22 cellular contexts compared by ENCODE assay signal in genomic region chr16:12160815-12161550, GRCh38.
A peak's percentile ranks its signal among the peaks of the same experiment; 100 is the strongest.
DNase-seq lines count a peak whose midpoint lies in the region; ATAC-seq and TF ChIP-seq lines count a peak whose summit lies in the region.
"Had no signal": no experiment of that assay in that cellular context is flagged by ENCODE, and none has a peak within 500 bp of the region (broad histone marks: within the 10 kb centered on the region; RNA-seq: fewer than 3 reads in every experiment).

No MANE protein-coding gene starts in this region.

- CTCF ChIA-PET in activated naive CD4-positive, alpha-beta T cell treated with anti-CD3 and anti-CD28 coated beads, Interleukin-2, amount 10 ng/mL, durations not matched to agents 7 days and 5 days (lab: Charles Lee), result no interaction called here

- no peaks in the 10 kb centered on the region for H3K36me3 Mint-ChIP-seq in activated naive CD4-positive, alpha-beta T cell treated with anti-CD3 and anti-CD28 coated beads, Interleukin-2, amount 10 ng/mL, durations not matched to agents 7 days and 5 days
- H3K36me3 Mint-ChIP-seq: neural progenitor cell had no signal

- peak overlapping the region; percentile 37 for H3K27ac Mint-ChIP-seq in activated naive CD4-positive, alpha-beta T cell treated with anti-CD3 and anti-CD28 coated beads, Interleukin-2, amount 10 ng/mL, durations not matched to agents 7 days and 5 days
- H3K27ac Mint-ChIP-seq: activated CD8-positive, alpha-beta T cell treated with anti-CD3 and anti-CD28 coated beads for 36 hours; CD14-positive monocyte; neural progenitor cell had no signal

- H3K4me3 ChIP-seq in spleen, result no peak overlapping the region
- no peak overlapping the region for H3K4me3 ChIP-seq in HAP-1
- H3K4me3 ChIP-seq: A549, neural progenitor cell had no signal

- no peaks in the 10 kb centered on the region for H3K9me3 ChIP-seq in spleen
- H3K9me3 ChIP-seq in HAP-1, result no peaks in the 10 kb centered on the region
- H3K9me3 ChIP-seq: A549 had no signal

- intact Hi-C loops in spleen (cut with DNase I; ENCODE audit: low total_unique reads), result no loop called here

- in situ Hi-C loops in HAP-1 (cut with MboI; ENCODE audit: low sequenced_read_pairs), result no loop called here

- peaks cover 0 to 43% (median under 1%) of the 10 kb centered on the region in 6 donors for H3K36me3 ChIP-seq in spleen
- no peaks in the 10 kb centered on the region for H3K36me3 ChIP-seq in HAP-1 (replicated peaks)
- H3K36me3 ChIP-seq: neural progenitor cell had no signal

- no peak overlapping the region for H3K4me3 Mint-ChIP-seq in activated naive CD4-positive, alpha-beta T cell treated with anti-CD3 and anti-CD28 coated beads, Interleukin-2, amount 10 ng/mL, durations not matched to agents 7 days and 5 days
- H3K4me3 Mint-ChIP-seq: activated CD8-positive, alpha-beta T cell treated with anti-CD3 and anti-CD28 coated beads for 36 hours; CD14-positive monocyte; neural progenitor cell had no signal

- H3K9me3 Mint-ChIP-seq in activated naive CD4-positive, alpha-beta T cell treated with anti-CD3 and anti-CD28 coated beads, Interleukin-2, amount 10 ng/mL, durations not matched to agents 7 days and 5 days, result no peaks in the 10 kb centered on the region
- H3K9me3 Mint-ChIP-seq: activated CD8-positive, alpha-beta T cell treated with anti-CD3 and anti-CD28 coated beads for 36 hours had no signal

- H3K4me1 Mint-ChIP-seq in activated naive CD4-positive, alpha-beta T cell treated with anti-CD3 and anti-CD28 coated beads, Interleukin-2, amount 10 ng/mL, durations not matched to agents 7 days and 5 days, result no peaks in the 10 kb centered on the region
- H3K4me1 Mint-ChIP-seq: CD14-positive monocyte had no signal

- WGBS in spleen, 5 donors, result 80 to 91% (median 86%) methylated on average over 16 of the region's 16 CpGs

- ATAC-seq in GM21390 (IDR thresholded peaks at IDR 0.05; ENCODE audit: unreplicated experiment), result peak; percentile 72
- peak; percentile 38 for ATAC-seq in HG03520 (IDR thresholded peaks at IDR 0.05; ENCODE audit: unreplicated experiment)
- ATAC-seq: A549; activated CD8-positive, alpha-beta T cell treated with anti-CD3 and anti-CD28 coated beads for 36 hours; esophagus mucosa; stimulated activated naive CD8-positive, alpha-beta T cell treated with anti-CD3 and anti-CD28 coated beads, Interleukin-15, Interleukin-2, amounts not matched to agents 100 U/mL and 50 U/mL, for 24 hours had no signal

- no peak for TF ChIP-seq CTCF in spleen (IDR thresholded peaks at IDR 0.05 in 8 of 11, conservative IDR thresholded peaks at IDR 0.05 in 3 of 11)

- no peaks in the 10 kb centered on the region for H3K27me3 ChIP-seq in spleen (replicated peaks in 1 of 7)
- H3K27me3 ChIP-seq in HAP-1 (ENCODE audit: low read depth), result no peaks in the 10 kb centered on the region
- H3K27me3 ChIP-seq: neural progenitor cell had no signal

- DNase-seq in activated naive CD4-positive, alpha-beta T cell treated with anti-CD3 and anti-CD28 coated beads, Interleukin-2, amount 10 ng/mL, durations not matched to agents 7 days and 5 days, result no peak
- DNase-seq in activated naive CD4-positive, alpha-beta T cell treated with Interleukin-2 at 50 U/mL for 16 hours, result no peak
- DNase-seq in spleen (peak; percentile 15), KG1 (lab: John Stamatoyannopoulos, UW) (no peak), NCI-H2107 (lab: John Stamatoyannopoulos, UW) (no peak), HAP-1 (ENCODE audit: low spot score in 2 of 2) (no peak)
- DNase-seq: activated CD8-positive, alpha-beta T cell treated with anti-CD3 and anti-CD28 coated beads for 36 hours; activated T-cell treated with anti-CD3 and anti-CD28 coated beads, Interleukin-2, amount 50 U/mL, for 48 hours; GDM1; IMR-90; MM.1S; NCI-H2081 treated with DMSO at 0.1 percent for 48 hours; NCI-H524 treated with DMSO at 0.1 percent for 48 hours; Right ventricle myocardium superior; stimulated activated naive CD8-positive, alpha-beta T cell treated with anti-CD3 and anti-CD28 coated beads, Interleukin-15, Interleukin-2, amounts not matched to agents 100 U/mL and 50 U/mL, for 24 hours; trophoblast cell had no signal

- H3K4me1 ChIP-seq in spleen (peaks cover 0 to 7% (median 0%) of the 10 kb centered on the region in 6 donors), HAP-1 (no peaks in the 10 kb centered on the region)
- H3K4me1 ChIP-seq: A549 had no signal

- H3K27me3 Mint-ChIP-seq in activated naive CD4-positive, alpha-beta T cell treated with anti-CD3 and anti-CD28 coated beads, Interleukin-2, amount 10 ng/mL, durations not matched to agents 7 days and 5 days, result no peaks in the 10 kb centered on the region
- H3K27me3 Mint-ChIP-seq: activated CD8-positive, alpha-beta T cell treated with anti-CD3 and anti-CD28 coated beads for 36 hours had no signal

- no peak for TF ChIP-seq POLR2A in spleen (IDR thresholded peaks at IDR 0.05)

- no peak overlapping the region for H3K27ac ChIP-seq in spleen
- H3K27ac ChIP-seq: A549, neural progenitor cell had no signal
